Comparison of ENCODE assay signal across 8 cellular contexts in the genomic region with DNA sequence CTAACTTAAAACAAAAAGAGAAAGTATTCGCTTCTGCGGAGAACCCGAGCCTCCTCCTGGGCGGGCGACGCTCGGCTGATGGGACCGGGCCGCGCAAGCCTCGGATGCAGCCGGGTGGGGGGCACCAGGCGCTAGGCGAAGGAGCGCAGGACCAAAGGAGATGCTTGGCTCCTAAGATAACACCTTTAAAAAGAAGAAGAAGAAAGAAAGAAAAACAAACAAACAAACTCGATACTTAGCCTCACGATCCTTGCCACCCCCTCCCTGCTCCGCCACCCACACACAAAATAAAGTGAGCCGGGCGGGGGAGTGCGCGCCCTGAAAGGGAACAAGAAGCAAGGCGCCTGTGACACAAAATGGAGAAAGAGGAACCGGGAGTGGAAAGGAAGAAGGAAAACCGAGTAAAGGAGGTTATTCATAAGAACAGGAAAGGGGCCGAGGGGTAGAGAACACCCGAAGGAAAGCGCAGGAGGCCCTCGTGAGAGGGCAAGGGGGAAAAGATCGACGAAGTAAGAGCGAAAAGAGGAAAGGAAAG. TPM values are rescaled to one million over a fixed set of nuclear protein-coding genes. Genes with fewer than 3 reads are reported as not detected.
A peak's percentile ranks its signal among the peaks of the same experiment; 100 is the strongest.
DNase-seq lines count a peak whose midpoint lies in the region; ATAC-seq and TF ChIP-seq lines count a peak whose summit lies in the region.

No MANE protein-coding gene starts in this region.

- H3K27ac Mint-ChIP-seq in natural killer cell: peak overlapping the region; percentile 74 to 85

- peak; percentile 28 for DNase-seq in NCI-H2107 treated with DMSO at 0.1 percent for 48 hours (lab: John Stamatoyannopoulos, UW; ENCODE audit: unreplicated experiment)
- DNase-seq in NCI-H2107 (lab: John Stamatoyannopoulos, UW): no peak
- peak; percentile 84 to 85 for DNase-seq in NOMO-1 (lab: John Stamatoyannopoulos, UW; ENCODE audit: unreplicated experiment in 2 of 2)
- peak; percentile 51 for DNase-seq in activated T-helper 1 cell treated with Interleukin-2 at 50 U/mL for 16 hours (ENCODE audit: low read depth)
- peak; percentile 66 for DNase-seq in fibroblast of peridontal ligament (ENCODE audit: extremely low read depth)
- DNase-seq in natural killer cell: peak; percentile 34
- DNase-seq in stimulated activated naive CD8-positive, alpha-beta T cell treated with anti-CD3 and anti-CD28 coated beads, Interleukin-15, Interleukin-2, amounts not matched to agents 100 U/mL and 50 U/mL, for 24 hours: peak; percentile 60

- TF ChIP-seq CTCF in natural killer cell (IDR thresholded peaks at IDR 0.05): no peak

- ATAC-seq in HG03025 (IDR thresholded peaks at IDR 0.05; ENCODE audit: low FRiP score, unreplicated experiment) (peak; percentile 44), natural killer cell (peak; percentile 61 to 68 (median 67))
- peak; percentile 13 for ATAC-seq in stimulated activated naive CD8-positive, alpha-beta T cell treated with anti-CD3 and anti-CD28 coated beads, Interleukin-15, Interleukin-2, amounts not matched to agents 100 U/mL and 50 U/mL, for 24 hours

- H3K4me1 Mint-ChIP-seq in natural killer cell: peaks cover 17 to 23% of the 10 kb centered on the region in 2 donors

- H3K4me3 Mint-ChIP-seq in natural killer cell: peak overlapping the region; percentile 98

- H3K27me3 Mint-ChIP-seq in natural killer cell (ENCODE audit: low read depth in 2 of 2): peaks cover 34 to 50% of the 10 kb centered on the region in 2 donors

- H3K9me3 Mint-ChIP-seq in natural killer cell: no peaks in the 10 kb centered on the region

- H3K36me3 Mint-ChIP-seq in natural killer cell: no peaks in the 10 kb centered on the region

- intact Hi-C loops in natural killer cell (cut with micrococcal nuclease): loop anchor here (5.0 to 10.0 kb wide), 4 partner anchors 65 to 733 kb away; partner anchors contain the start of genes COMMD3 and MLLT10

RNA-seq across cellular contexts. Expression of gene EBLN1, which starts 34.0 kb away (rescaled TPM):
- not detected for total RNA-seq in natural killer cell

Comparison
In these comparisons a context has a peak if more than half of its experiments do, and no peak if none do; other contexts are left out.
1. ATAC-seq: peak in every context shown above with its lines; median percentile 67 in natural killer cell; 44 in HG03025; 13 in stimulated activated naive CD8-positive, alpha-beta T cell treated with anti-CD3 and anti-CD28 coated beads, Interleukin-15, Interleukin-2, amounts not matched to agents 100 U/mL and 50 U/mL, for 24 hours.